Comparison of ENCODE assay signal across 20 cellular contexts in the genomic region with DNA sequence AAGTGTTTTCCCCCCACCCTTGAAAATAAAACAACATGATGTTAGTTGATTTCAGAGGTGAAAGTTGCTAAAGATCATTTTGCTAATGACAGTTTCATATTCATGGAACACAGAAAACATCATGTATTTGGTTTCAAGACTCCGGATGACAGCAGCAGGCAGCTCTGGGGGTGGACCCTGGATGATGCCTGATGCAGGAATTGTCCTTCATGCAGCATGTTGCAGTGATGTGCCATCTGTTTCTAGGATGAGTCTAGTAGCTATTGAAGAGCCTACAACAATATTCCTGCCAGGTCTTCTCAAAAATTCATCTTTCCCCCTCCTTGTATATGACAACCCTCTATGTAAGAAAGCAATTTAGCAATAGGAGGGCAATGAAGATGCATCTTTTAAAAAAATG.
"Had no signal": no experiment of that assay in that cellular context is flagged by ENCODE, and none has a peak within 500 bp of the region (broad histone marks: within the 10 kb centered on the region; RNA-seq: fewer than 3 reads in every experiment).

No MANE protein-coding gene starts in this region.

- H3K4me3 ChIP-seq: hepatocyte, left ventricle myocardium inferior, lower lobe of right lung, neural progenitor cell, ovary, right atrium auricular region, sigmoid colon, skin epidermis, stomach, thoracic aorta had no signal

- ATAC-seq: foreskin keratinocyte; left cardiac atrium; lower lobe of right lung; natural killer cell; stimulated activated naive B cell treated with anti-CD40 and anti-IgM and Interleukin-4, amounts not matched to agents 10 μg/mL and 1 μg/mL and 100 μg/mL, for 72 hours had no signal

- H3K27ac ChIP-seq: foreskin keratinocyte, hepatocyte, left ventricle myocardium inferior, lower lobe of right lung, neural progenitor cell, ovary, right atrium auricular region, sigmoid colon, skin epidermis, stomach, thoracic aorta had no signal

- DNase-seq: foreskin keratinocyte; head of caudate nucleus; kidney; left cardiac atrium; left ventricle myocardium inferior; lower lobe of right lung; natural killer cell; nucleus accumbens; ovary; sigmoid colon; stimulated activated CD4-positive, alpha-beta T cell treated with anti-CD3 and anti-CD28 coated beads, Interleukin-2, amount 100 ng/mL, for 24 hours; stimulated activated CD4-positive, alpha-beta T cell treated with anti-CD3 and anti-CD28 coated beads, Interleukin-4, amount 100 ng/mL, for 4 hours; stimulated activated naive B cell treated with anti-CD40 and anti-IgM and Interleukin-4, amounts not matched to agents 10 μg/mL and 1 μg/mL and 100 μg/mL, for 72 hours; stomach; trophoblast cell had no signal

- H3K27me3 ChIP-seq: foreskin keratinocyte, neural progenitor cell, ovary, right atrium auricular region, sigmoid colon, stomach had no signal
